ENCODE assay signal across 18 cellular contexts in genomic region chr5:33118761-33119415, GRCh38.
"Had no signal": no experiment of that assay in that cellular context is flagged by ENCODE, and none has a peak within 500 bp of the region (broad histone marks: within the 10 kb centered on the region; RNA-seq: fewer than 3 reads in every experiment).

No MANE protein-coding gene starts in this region.

- H3K36me3 ChIP-seq: adrenal gland, esophagus muscularis mucosa, gastrocnemius medialis, thyroid gland, uterus had no signal

- H3K4me1 Mint-ChIP-seq: activated B cell treated with CpG ODN at 0.5 μM for 24 hours; activated CD4-positive, alpha-beta T cell treated with anti-CD3 and anti-CD28 coated beads, Interleukin-2, amount 10 ng/mL, durations not matched to agents 7 days and 5 days; activated T-helper 17 cell treated with anti-CD3 and anti-CD28 coated beads, Interleukin-2, amount 50 U/mL, for 72 hours; T-helper 17 cell had no signal

- H3K4me1 ChIP-seq: adrenal gland, body of pancreas, esophagus muscularis mucosa, gastrocnemius medialis, thyroid gland, uterus had no signal

- H3K9me3 ChIP-seq: adrenal gland, body of pancreas, esophagus muscularis mucosa, gastrocnemius medialis, thyroid gland, uterus had no signal

- H3K27me3 Mint-ChIP-seq: activated B cell treated with CpG ODN at 0.5 μM for 24 hours; activated CD4-positive, alpha-beta T cell treated with anti-CD3 and anti-CD28 coated beads, Interleukin-2, amount 10 ng/mL, durations not matched to agents 7 days and 5 days; activated T-helper 17 cell treated with anti-CD3 and anti-CD28 coated beads, Interleukin-2, amount 50 U/mL, for 72 hours; dendritic cell treated with granulocyte-macrophage colony-stimulating factor and Interleukin-4, amounts not matched to agents 40 ng/mL and 50 ng/mL, for 4 days; effector memory CD8-positive, alpha-beta T cell; T-helper 17 cell had no signal

- H3K27ac Mint-ChIP-seq: activated B cell treated with CpG ODN at 0.5 μM for 24 hours; activated CD4-positive, alpha-beta T cell treated with anti-CD3 and anti-CD28 coated beads, Interleukin-2, amount 10 ng/mL, durations not matched to agents 7 days and 5 days; activated naive CD4-positive, alpha-beta T cell treated with anti-CD3 and anti-CD28 coated beads for 36 hours; activated T-helper 17 cell treated with anti-CD3 and anti-CD28 coated beads, Interleukin-2, amount 50 U/mL, for 72 hours; dendritic cell treated with granulocyte-macrophage colony-stimulating factor and Interleukin-4, amounts not matched to agents 40 ng/mL and 50 ng/mL, for 4 days; effector memory CD8-positive, alpha-beta T cell; T-helper 17 cell had no signal

- H3K27ac ChIP-seq: adrenal gland, body of pancreas, esophagus muscularis mucosa, gastrocnemius medialis, skin epidermis, thyroid gland, uterus had no signal

- H3K27me3 ChIP-seq: adrenal gland, body of pancreas, esophagus muscularis mucosa, gastrocnemius medialis, thyroid gland, uterus had no signal

- H3K9me3 Mint-ChIP-seq: activated naive CD4-positive, alpha-beta T cell treated with anti-CD3 and anti-CD28 coated beads for 36 hours; effector memory CD8-positive, alpha-beta T cell had no signal

- H3K4me3 Mint-ChIP-seq: activated B cell treated with CpG ODN at 0.5 μM for 24 hours; activated CD4-positive, alpha-beta T cell treated with anti-CD3 and anti-CD28 coated beads, Interleukin-2, amount 10 ng/mL, durations not matched to agents 7 days and 5 days; activated naive CD4-positive, alpha-beta T cell treated with anti-CD3 and anti-CD28 coated beads for 36 hours; activated T-helper 17 cell treated with anti-CD3 and anti-CD28 coated beads, Interleukin-2, amount 50 U/mL, for 72 hours; dendritic cell treated with granulocyte-macrophage colony-stimulating factor and Interleukin-4, amounts not matched to agents 40 ng/mL and 50 ng/mL, for 4 days; effector memory CD8-positive, alpha-beta T cell; T-helper 17 cell had no signal

- ATAC-seq: activated T-helper 17 cell treated with anti-CD3 and anti-CD28 coated beads, Interleukin-2, amount 50 U/mL, for 72 hours; body of pancreas; effector memory CD8-positive, alpha-beta T cell; gastrocnemius medialis; T-helper 17 cell had no signal

- H3K4me3 ChIP-seq: adrenal gland, body of pancreas, esophagus muscularis mucosa, gastrocnemius medialis, skin epidermis, thyroid gland, uterus had no signal

- DNase-seq: activated B cell treated with CpG ODN at 0.5 μM for 24 hours; activated CD4-positive, alpha-beta T cell treated with anti-CD3 and anti-CD28 coated beads, Interleukin-2, amount 10 ng/mL, durations not matched to agents 7 days and 5 days; activated naive CD4-positive, alpha-beta T cell treated with anti-CD3 and anti-CD28 coated beads for 36 hours; activated T-cell treated with anti-CD3 and anti-CD28 coated beads for 4 hours; adrenal gland; body of pancreas; effector memory CD8-positive, alpha-beta T cell; gastrocnemius medialis; midbrain; posterior cingulate gyrus; stimulated activated CD4-positive, alpha-beta T cell treated with anti-CD3 and anti-CD28 coated beads, Interleukin-4, amount 100 ng/mL, for 4 hours; T-helper 17 cell; thyroid gland; uterus had no signal
